In the genomic region with DNA sequence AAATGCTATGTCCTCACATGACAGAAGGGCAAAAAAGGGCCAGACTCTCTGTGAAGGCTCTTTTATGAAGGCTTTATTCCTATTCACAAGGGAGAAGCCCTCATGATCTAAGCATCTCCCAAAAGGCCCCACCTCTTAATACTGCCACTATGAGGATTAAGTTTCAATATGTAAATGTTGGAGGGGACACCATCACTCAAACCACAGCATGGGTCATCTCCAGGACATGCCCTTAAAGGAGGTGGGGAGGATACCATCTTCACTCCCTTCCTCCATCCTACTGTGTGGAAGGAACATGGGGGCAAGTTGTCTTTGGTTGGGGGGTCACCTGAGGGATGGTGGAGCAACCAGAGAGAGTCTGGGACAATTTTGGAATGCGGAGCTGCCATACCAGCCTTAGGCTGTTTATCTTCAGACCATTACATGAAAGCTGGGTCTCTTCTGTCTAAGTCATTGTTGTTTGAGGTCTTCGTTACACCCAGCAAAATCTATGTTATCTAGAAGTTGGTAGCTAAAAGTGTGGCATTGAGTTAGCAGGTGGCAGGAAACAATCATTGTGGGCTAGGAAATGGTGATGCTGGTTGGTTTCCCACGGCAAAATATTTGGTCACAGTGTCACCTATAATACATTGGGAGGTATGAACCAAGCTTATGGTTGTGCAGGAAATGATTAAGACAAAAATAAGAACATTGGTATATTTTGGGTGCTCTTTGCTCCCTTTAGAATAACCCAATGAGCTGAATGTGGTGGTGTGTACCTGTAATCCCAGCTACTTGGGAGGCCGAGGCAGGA, we compare ENCODE assay signal across 13 cellular contexts.
A peak's percentile ranks its signal among the peaks of the same experiment; 100 is the strongest.
DNase-seq lines count a peak whose midpoint lies in the region; ATAC-seq and TF ChIP-seq lines count a peak whose summit lies in the region.
"Had no signal": no experiment of that assay in that cellular context is flagged by ENCODE, and none has a peak within 500 bp of the region (broad histone marks: within the 10 kb centered on the region; RNA-seq: fewer than 3 reads in every experiment).

No MANE protein-coding gene starts in this region.

- WGBS in psoas muscle, 3 donors, result 83 to 88% (median 86%) methylated on average over 4 of the region's 4 CpGs

- no peaks in the 10 kb centered on the region for H3K27me3 ChIP-seq in CD4-positive, CD25-positive, alpha-beta regulatory T cell (ENCODE audit: control insufficient read depth, insufficient read depth, low read length)
- no peaks in the 10 kb centered on the region for H3K27me3 ChIP-seq in psoas muscle (ENCODE audit: insufficient read depth in 3 of 3, low read length in 2 of 3)
- H3K27me3 ChIP-seq: gastrocnemius medialis had no signal

- peak overlapping the region; percentile 65 to 96 (median 77) for H3K27ac Mint-ChIP-seq in CD4-positive, CD25-positive, alpha-beta regulatory T cell
- H3K27ac Mint-ChIP-seq in naive thymus-derived CD8-positive, alpha-beta T cell, result peak overlapping the region; percentile 73 to 98 (median 96)

- H3K4me3 Mint-ChIP-seq in CD4-positive, CD25-positive, alpha-beta regulatory T cell, result peak overlapping the region; percentile 5 to 75 (median 53)
- peak overlapping the region; percentile 30 to 85 (median 66) for H3K4me3 Mint-ChIP-seq in naive thymus-derived CD8-positive, alpha-beta T cell

- DNase-seq in CD4-positive, CD25-positive, alpha-beta regulatory T cell, result peak in 2 of 3 donors; percentile 82 to 86
- DNase-seq in activated gamma-delta T cell treated with anti-CD3 and anti-CD28 coated beads, Interleukin-2, amount 50 U/mL, for 16 hours (ENCODE audit: low read depth), result peak; percentile 38
- peak in 8 of 10 donors; percentile 18 to 87 (median 66) for DNase-seq in naive thymus-derived CD8-positive, alpha-beta T cell
- DNase-seq in NCI-H748 (lab: John Stamatoyannopoulos, UW; ENCODE audit: unreplicated experiment), result no peak
- no peak for DNase-seq in psoas muscle
- no peak for DNase-seq in HUDEP-2 (lab: John Stamatoyannopoulos, UW; ENCODE audit: unreplicated experiment in 76 of 76)
- DNase-seq: C1 segment of cervical spinal cord, gastrocnemius medialis, NCI-H226, substantia nigra, SW 1271 had no signal

- no peaks in the 10 kb centered on the region for H3K9me3 ChIP-seq in CD4-positive, CD25-positive, alpha-beta regulatory T cell (ENCODE audit: control insufficient read depth in 2 of 2, low read length in 2 of 2)
- H3K9me3 ChIP-seq in KOPT-K1 (ENCODE audit: insufficient read depth, low read length, poor library complexity, severe bottlenecking) (no peaks in the 10 kb centered on the region), psoas muscle (no peaks in the 10 kb centered on the region)
- H3K9me3 ChIP-seq: gastrocnemius medialis had no signal

- no peaks in the 10 kb centered on the region for H3K36me3 Mint-ChIP-seq in CD4-positive, CD25-positive, alpha-beta regulatory T cell
- H3K36me3 Mint-ChIP-seq in naive thymus-derived CD8-positive, alpha-beta T cell, result no peaks in the 10 kb centered on the region

- peak overlapping the region; percentile 26 for H3K4me3 ChIP-seq in CD4-positive, CD25-positive, alpha-beta regulatory T cell (ENCODE audit: low read depth, low read length)
- no peak overlapping the region for H3K4me3 ChIP-seq in psoas muscle
- H3K4me3 ChIP-seq: gastrocnemius medialis had no signal

- intact Hi-C loops in psoas muscle (cut with DNase I), result loop anchor here in 1 of 2 donors (10.0 kb wide), 1 partner anchor 214 kb away; no protein-coding TSS in a partner anchor

- no peak for TF ChIP-seq CTCF in psoas muscle (IDR thresholded peaks at IDR 0.05)

- H3K4me1 Mint-ChIP-seq in CD4-positive, CD25-positive, alpha-beta regulatory T cell, result peaks cover 13 to 58% (median 28%) of the 10 kb centered on the region in 4 donors
- peaks cover 24 to 65% (median 58%) of the 10 kb centered on the region in 4 donors for H3K4me1 Mint-ChIP-seq in naive thymus-derived CD8-positive, alpha-beta T cell

- peak overlapping the region; percentile 58 for H3K27ac ChIP-seq in CD4-positive, CD25-positive, alpha-beta regulatory T cell (ENCODE audit: insufficient read depth, low read length, poor library complexity, severe bottlenecking)
- H3K27ac ChIP-seq in KOPT-K1 (ENCODE audit: low read depth, low read length, poor library complexity, severe bottlenecking) (peak overlapping the region; percentile 45), psoas muscle (no peak overlapping the region)
- H3K27ac ChIP-seq: gastrocnemius medialis had no signal

- no peaks in the 10 kb centered on the region for H3K36me3 ChIP-seq in CD4-positive, CD25-positive, alpha-beta regulatory T cell (ENCODE audit: control insufficient read depth, insufficient read depth, low read length)
- no peaks in the 10 kb centered on the region for H3K36me3 ChIP-seq in KOPT-K1 (ENCODE audit: insufficient read depth, low read length)
- H3K36me3 ChIP-seq in psoas muscle (ENCODE audit: insufficient read depth in 1 of 2, low read depth in 1 of 2), result no peaks in the 10 kb centered on the region
- H3K36me3 ChIP-seq: gastrocnemius medialis had no signal

- peaks cover 0 to 2% (median 0%) of the 10 kb centered on the region in 7 donors for H3K9me3 Mint-ChIP-seq in CD4-positive, CD25-positive, alpha-beta regulatory T cell
- H3K9me3 Mint-ChIP-seq in naive thymus-derived CD8-positive, alpha-beta T cell, result peaks cover 0 to 9% (median 0%) of the 10 kb centered on the region in 9 donors

- H3K4me1 ChIP-seq in CD4-positive, CD25-positive, alpha-beta regulatory T cell (ENCODE audit: control insufficient read depth, insufficient read depth, low read length, poor library complexity, severe bottlenecking), result peaks cover 38% of the 10 kb centered on the region
- peaks cover 6% of the 10 kb centered on the region for H3K4me1 ChIP-seq in psoas muscle

- H3K27me3 Mint-ChIP-seq in CD4-positive, CD25-positive, alpha-beta regulatory T cell, result peaks cover 6% of the 10 kb centered on the region
- H3K27me3 Mint-ChIP-seq in naive thymus-derived CD8-positive, alpha-beta T cell, result no peaks in the 10 kb centered on the region

- POLR2A ChIA-PET in naive thymus-derived CD8-positive, alpha-beta T cell (lab: Charles Lee), result interaction anchor here (0.5 to 1.5 kb wide), 3 partner anchors 170 to 408 kb away, joined by 3 to 9 read pairs (median 5); a partner anchor contains a TSS

- peak; percentile 83 to 84 for ATAC-seq in CD4-positive, CD25-positive, alpha-beta regulatory T cell (ENCODE audit: low read depth in 2 of 2)
- ATAC-seq in naive thymus-derived CD8-positive, alpha-beta T cell, result peak; percentile 84 to 91
- ATAC-seq in HG02588 (IDR thresholded peaks at IDR 0.05; ENCODE audit: unreplicated experiment), result no peak
- no peak for ATAC-seq in psoas muscle
- ATAC-seq: gastrocnemius medialis had no signal

Comparison
In these comparisons a context has a peak if more than half of its experiments do, and no peak if none do; other contexts are left out.
1. ATAC-seq: peak in CD4-positive, CD25-positive, alpha-beta regulatory T cell (2 of 2) and naive thymus-derived CD8-positive, alpha-beta T cell (2 of 2); none in HG02588 (single experiment) and psoas muscle (0 of 4).
2. DNase-seq: peak in CD4-positive, CD25-positive, alpha-beta regulatory T cell (2 of 3), activated gamma-delta T cell treated with anti-CD3 and anti-CD28 coated beads, Interleukin-2, amount 50 U/mL, for 16 hours (single experiment) and naive thymus-derived CD8-positive, alpha-beta T cell (8 of 10); none in NCI-H748 (single experiment), psoas muscle (0 of 2) and HUDEP-2 (0 of 76).